Comparison of ENCODE assay signal across 23 cellular contexts in genomic region chr3:71863563-71864190, GRCh38.
"Had no signal": no experiment of that assay in that cellular context is flagged by ENCODE, and none has a peak within 500 bp of the region (broad histone marks: within the 10 kb centered on the region; RNA-seq: fewer than 3 reads in every experiment).

No MANE protein-coding gene starts in this region.

- H3K27ac ChIP-seq: epithelial cell of prostate, esophagus squamous epithelium, gastroesophageal sphincter, left ventricle myocardium inferior, lower lobe of right lung, sigmoid colon, thoracic aorta, transverse colon had no signal

- ATAC-seq: effector memory CD8-positive, alpha-beta T cell; gastroesophageal sphincter; left cardiac atrium; lower lobe of right lung; natural killer cell; stimulated activated naive B cell treated with anti-CD40 and anti-IgM and Interleukin-4, amounts not matched to agents 10 μg/mL and 1 μg/mL and 100 μg/mL, for 72 hours; stimulated activated naive CD8-positive, alpha-beta T cell treated with anti-CD3 and anti-CD28 coated beads, Interleukin-15, amount 100 ng/mL, for 72 hours had no signal

- H3K27ac Mint-ChIP-seq: dendritic cell treated with granulocyte-macrophage colony-stimulating factor and Interleukin-4, amounts not matched to agents 40 ng/mL and 50 ng/mL, for 4 days; effector memory CD8-positive, alpha-beta T cell; memory B cell; mesothelial cell of epicardium; natural killer cell; stimulated activated naive B cell treated with anti-CD40 and anti-IgM and Interleukin-4, amounts not matched to agents 10 μg/mL and 1 μg/mL and 100 μg/mL, for 72 hours; stimulated activated naive CD8-positive, alpha-beta T cell treated with anti-CD3 and anti-CD28 coated beads, Interleukin-15, amount 100 ng/mL, for 72 hours had no signal

- H3K36me3 ChIP-seq: esophagus squamous epithelium, gastroesophageal sphincter, left ventricle myocardium inferior, lower lobe of right lung, sigmoid colon, thoracic aorta, transverse colon had no signal

- H3K36me3 Mint-ChIP-seq: natural killer cell had no signal

- H3K27me3 ChIP-seq: sigmoid colon, transverse colon had no signal

- H3K4me1 Mint-ChIP-seq: memory B cell; neural crest cell; stimulated activated naive B cell treated with anti-CD40 and anti-IgM and Interleukin-4, amounts not matched to agents 10 μg/mL and 1 μg/mL and 100 μg/mL, for 72 hours had no signal

- H3K4me3 Mint-ChIP-seq: dendritic cell treated with granulocyte-macrophage colony-stimulating factor and Interleukin-4, amounts not matched to agents 40 ng/mL and 50 ng/mL, for 4 days; effector memory CD8-positive, alpha-beta T cell; memory B cell; mesothelial cell of epicardium; natural killer cell; neural crest cell; stimulated activated naive B cell treated with anti-CD40 and anti-IgM and Interleukin-4, amounts not matched to agents 10 μg/mL and 1 μg/mL and 100 μg/mL, for 72 hours; stimulated activated naive CD8-positive, alpha-beta T cell treated with anti-CD3 and anti-CD28 coated beads, Interleukin-15, amount 100 ng/mL, for 72 hours had no signal

- H3K4me3 ChIP-seq: esophagus squamous epithelium, gastroesophageal sphincter, left ventricle myocardium inferior, lower lobe of right lung, sigmoid colon, skin epidermis, thoracic aorta, transverse colon had no signal

- H3K9me3 ChIP-seq: transverse colon had no signal

- H3K4me1 ChIP-seq: esophagus squamous epithelium, gastroesophageal sphincter, left ventricle myocardium inferior, lower lobe of right lung, sigmoid colon, transverse colon had no signal

- DNase-seq: effector memory CD8-positive, alpha-beta T cell; esophagus squamous epithelium; foreskin fibroblast; kidney; left cardiac atrium; left ventricle myocardium inferior; lower lobe of right lung; natural killer cell; posterior cingulate gyrus; sigmoid colon; stimulated activated CD4-positive, alpha-beta T cell treated with anti-CD3 and anti-CD28 coated beads, Interleukin-2, amount 100 ng/mL, for 24 hours; stimulated activated CD4-positive, alpha-beta T cell treated with anti-CD3 and anti-CD28 coated beads, Interleukin-4, amount 100 ng/mL, for 4 hours; stimulated activated naive B cell treated with anti-CD40 and anti-IgM and Interleukin-4, amounts not matched to agents 10 μg/mL and 1 μg/mL and 100 μg/mL, for 72 hours; stimulated activated naive CD8-positive, alpha-beta T cell treated with anti-CD3 and anti-CD28 coated beads, Interleukin-15, amount 100 ng/mL, for 72 hours; transverse colon had no signal

- H3K9me3 Mint-ChIP-seq: effector memory CD8-positive, alpha-beta T cell; natural killer cell had no signal
